21 cellular contexts compared by ENCODE assay signal in genomic region chr14:90567991-90568390, GRCh38.
A peak's percentile ranks its signal among the peaks of the same experiment; 100 is the strongest.
DNase-seq lines count a peak whose midpoint lies in the region; ATAC-seq and TF ChIP-seq lines count a peak whose summit lies in the region.
"Had no signal": no experiment of that assay in that cellular context is flagged by ENCODE, and none has a peak within 500 bp of the region (broad histone marks: within the 10 kb centered on the region; RNA-seq: fewer than 3 reads in every experiment).

No MANE protein-coding gene starts in this region.

- H3K27me3 ChIP-seq in right atrium auricular region, result no peaks in the 10 kb centered on the region
- H3K27me3 ChIP-seq: BLaER1 treated with 17β-estradiol and CSF1 and Interleukin-3, amounts not matched to agents 10 nM and 100 nM had no signal

- H3K9me3 ChIP-seq in right atrium auricular region, result no peaks in the 10 kb centered on the region

- ATAC-seq in Right ventricle myocardium superior (ENCODE audit: poor library complexity) (no peak), esophagus mucosa (no peak), HG03342 (IDR thresholded peaks at IDR 0.05; ENCODE audit: unreplicated experiment) (no peak)
- ATAC-seq: activated CD8-positive, alpha-beta T cell treated with anti-CD3 and anti-CD28 coated beads, Interleukin-2, amount 10 ng/mL, durations not matched to agents 7 days and 5 days had no signal

- intact Hi-C loops in Right ventricle myocardium superior (cut with DNase I), result no loop called here
- intact Hi-C loops in head of caudate nucleus (cut with DNase I), result no loop called here

- no peak for TF ChIP-seq CTCF in right atrium auricular region (IDR thresholded peaks at IDR 0.05)

- H3K27ac ChIP-seq in right atrium auricular region, result no peak overlapping the region
- H3K27ac ChIP-seq: GM23248, PC-9, SK-N-MC had no signal

- H3K4me3 ChIP-seq in right atrium auricular region, result no peak overlapping the region
- H3K4me3 ChIP-seq: BLaER1 treated with 17β-estradiol and CSF1 and Interleukin-3, amounts not matched to agents 10 nM and 100 nM; GM23248; PC-9; SK-N-MC had no signal

- H3K36me3 ChIP-seq in right atrium auricular region, result no peaks in the 10 kb centered on the region

- DNase-seq in Right ventricle myocardium superior (peak; percentile 42), right atrium auricular region (ENCODE audit: low spot score) (no peak), head of caudate nucleus (peak; percentile 47 to 92 (median 74)), putamen (ENCODE audit: low spot score) (peak; percentile 78), hepatic stellate cell (ENCODE audit: low spot score) (no peak), NCI-H69 (lab: John Stamatoyannopoulos, UW) (no peak)
- DNase-seq: 8988T; activated CD8-positive, alpha-beta T cell treated with anti-CD3 and anti-CD28 coated beads, Interleukin-2, amount 10 ng/mL, durations not matched to agents 7 days and 5 days; activated naive CD8-positive, alpha-beta T cell treated with anti-CD3 and anti-CD28 coated beads, Interleukin-2, amount 10 ng/mL, durations not matched to agents 7 days and 5 days; central memory CD4-positive, alpha-beta T cell; DMS 273 treated with DMSO at 0.1 percent for 48 hours; GM23248; NCI-H1436; NCI-H2171; NCI-H774; PC-9; stimulated activated CD4-positive, alpha-beta T cell treated with anti-CD3 and anti-CD28 coated beads, Interleukin-2, amount 100 ng/mL, for 24 hours had no signal

- H3K4me1 ChIP-seq in right atrium auricular region, result peaks cover 0 to 10% of the 10 kb centered on the region in 2 donors

Comparison
In these comparisons a context has a peak if more than half of its experiments do, and no peak if none do; other contexts are left out.
1. DNase-seq: peak in Right ventricle myocardium superior (single experiment), head of caudate nucleus (42 of 42) and putamen (single experiment); none in right atrium auricular region (single experiment), hepatic stellate cell (single experiment) and NCI-H69 (single experiment).